In the genomic region with DNA sequence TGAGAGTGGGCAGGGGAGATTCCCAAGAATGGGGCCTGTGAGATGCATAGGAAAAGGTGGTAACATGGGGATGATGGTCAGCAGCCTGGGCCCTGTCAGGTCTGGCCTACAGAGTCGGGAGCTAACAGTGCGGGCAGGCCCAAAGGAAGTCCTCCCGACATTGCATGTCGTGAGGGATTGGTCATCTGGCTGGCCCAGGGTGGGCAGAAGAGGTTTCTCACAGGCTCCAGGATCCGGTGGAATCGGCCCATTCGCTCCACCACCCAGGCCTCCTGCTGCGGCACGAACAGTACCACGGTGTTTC, we compare ENCODE assay signal across 8 cellular contexts. TPM values are rescaled to one million over a fixed set of nuclear protein-coding genes. Genes with fewer than 3 reads are reported as not detected.
DNase-seq lines count a peak whose midpoint lies in the region; ATAC-seq, FAIRE-seq and TF ChIP-seq lines count a peak whose summit lies in the region.

No MANE protein-coding gene starts in this region.

- no peaks in the 10 kb centered on the region for H4K20me1 ChIP-seq in SU-DHL-6 (ENCODE audit: low read depth, low read length)

- H3K27ac ChIP-seq in SU-DHL-6 (ENCODE audit: low read depth, low read length) (no peak overlapping the region), psoas muscle (peak overlapping the region; percentile 90)

- peaks cover 16% of the 10 kb centered on the region for H3K79me2 ChIP-seq in SU-DHL-6 (ENCODE audit: insufficient read depth, low read length)

- ATAC-seq in psoas muscle = peak; percentile 7 to 59 (median 38)

- no peaks in the 10 kb centered on the region for H3K9me2 ChIP-seq in SU-DHL-6 (replicated peaks; ENCODE audit: insufficient read depth, low read length)

- peak overlapping the region; percentile 92 for H2AFZ ChIP-seq in SU-DHL-6 (ENCODE audit: low read depth, low read length, severe bottlenecking)

- H3K4me2 ChIP-seq in SU-DHL-6 (ENCODE audit: low read depth, low read length, poor library complexity, severe bottlenecking) = peak overlapping the region; percentile 85

- 1 to 2% (median 2%) methylated on average over 10 of the region's 10 CpGs for WGBS in psoas muscle, 3 donors

- H3K4me1 ChIP-seq in psoas muscle = peaks cover 17% of the 10 kb centered on the region

- H3K27ac Mint-ChIP-seq in activated naive CD4-positive, alpha-beta T cell treated with anti-CD3 and anti-CD28 coated beads, Interleukin-2, amount 10 ng/mL, durations not matched to agents 7 days and 5 days = peak overlapping the region; percentile 83

- FAIRE-seq in frontal cortex (lab: Jason Lieb, UNC) = no peak

- no peak for DNase-seq in activated naive CD4-positive, alpha-beta T cell treated with anti-CD3 and anti-CD28 coated beads, Interleukin-2, amount 10 ng/mL, durations not matched to agents 7 days and 5 days
- DNase-seq in activated naive CD4-positive, alpha-beta T cell treated with anti-CD3 and anti-CD28 coated beads, Interleukin-2, amount 50 U/mL, for 16 hours = no peak
- DNase-seq in foreskin fibroblast (peak in 1 of 2 donors; percentile 45), psoas muscle (no peak), LoVo (ENCODE audit: low spot score) (no peak), frontal cortex (ENCODE audit: low spot score in 2 of 2) (no peak), amniotic stem cell (lab: John Stamatoyannopoulos, UW) (no peak)

- no peaks in the 10 kb centered on the region for H3K9me3 ChIP-seq in SU-DHL-6 (ENCODE audit: insufficient read depth, low read length)
- H3K9me3 ChIP-seq in psoas muscle = no peaks in the 10 kb centered on the region

- H3K4me1 Mint-ChIP-seq in activated naive CD4-positive, alpha-beta T cell treated with anti-CD3 and anti-CD28 coated beads, Interleukin-2, amount 10 ng/mL, durations not matched to agents 7 days and 5 days = peaks cover 45% of the 10 kb centered on the region

- TF ChIP-seq CTCF in SU-DHL-6 (IDR thresholded peaks at IDR 0.05; ENCODE audit: insufficient read depth, low read length, poor library complexity, severe bottlenecking) (no peak), foreskin fibroblast (IDR thresholded peaks at IDR 0.05; ENCODE audit: low read depth, low read length) (no peak), psoas muscle (IDR thresholded peaks at IDR 0.05) (no peak)

- peak overlapping the region; percentile 85 for H3K9ac ChIP-seq in SU-DHL-6 (ENCODE audit: low read length)

- intact Hi-C loops in psoas muscle (cut with DNase I) = no loop called here

- H3K9me3 Mint-ChIP-seq in activated naive CD4-positive, alpha-beta T cell treated with anti-CD3 and anti-CD28 coated beads, Interleukin-2, amount 10 ng/mL, durations not matched to agents 7 days and 5 days = no peaks in the 10 kb centered on the region

- H3K36me3 Mint-ChIP-seq in activated naive CD4-positive, alpha-beta T cell treated with anti-CD3 and anti-CD28 coated beads, Interleukin-2, amount 10 ng/mL, durations not matched to agents 7 days and 5 days = peaks cover 40% of the 10 kb centered on the region

- CTCF ChIA-PET in activated naive CD4-positive, alpha-beta T cell treated with anti-CD3 and anti-CD28 coated beads, Interleukin-2, amount 10 ng/mL, durations not matched to agents 7 days and 5 days (lab: Charles Lee) = interaction anchor here (1.4 kb wide), 1 partner anchor 15 kb away, joined by 5 read pairs; no protein-coding TSS in a partner anchor

- peak overlapping the region; percentile 91 for H3K4me3 ChIP-seq in SU-DHL-6 (ENCODE audit: insufficient read depth, low read length, poor library complexity, severe bottlenecking)
- peak overlapping the region; percentile 67 to 89 for H3K4me3 ChIP-seq in foreskin fibroblast (ENCODE audit: low read depth in 1 of 2, low read length in 2 of 2)
- peak overlapping the region; percentile 87 for H3K4me3 ChIP-seq in psoas muscle

- H3K36me3 ChIP-seq in SU-DHL-6 (ENCODE audit: low read length) (no peaks in the 10 kb centered on the region), psoas muscle (ENCODE audit: insufficient read depth in 1 of 2, low read depth in 1 of 2) (peaks cover 2 to 65% of the 10 kb centered on the region in 2 donors)

- peak overlapping the region; percentile 81 for H3K4me3 Mint-ChIP-seq in activated naive CD4-positive, alpha-beta T cell treated with anti-CD3 and anti-CD28 coated beads, Interleukin-2, amount 10 ng/mL, durations not matched to agents 7 days and 5 days

- H3K27me3 Mint-ChIP-seq in activated naive CD4-positive, alpha-beta T cell treated with anti-CD3 and anti-CD28 coated beads, Interleukin-2, amount 10 ng/mL, durations not matched to agents 7 days and 5 days = no peaks in the 10 kb centered on the region

- H3K27me3 ChIP-seq in SU-DHL-6 (ENCODE audit: low read length) (no peaks in the 10 kb centered on the region), psoas muscle (ENCODE audit: insufficient read depth in 3 of 3, low read length in 2 of 3) (no peaks in the 10 kb centered on the region)

- no peaks in the 10 kb centered on the region for H3F3A ChIP-seq in SU-DHL-6 (ENCODE audit: insufficient read depth)

RNA-seq across cellular contexts. Expression of gene STOML2, which starts 0.5 kb away (rescaled TPM):
- total RNA-seq in psoas muscle (100 to 1,000 TPM in 3 of 4 donors, 10 to 100 TPM in 1; 98.6 to 138 (median 121) TPM), frontal cortex (55.4 TPM)
- 100 to 1,000 TPM; 141 to 228 (median 173) TPM for polyA plus RNA-seq in psoas muscle

RNA-seq across cellular contexts. Expression of gene PIGO, which starts 6.0 kb away (rescaled TPM):
- total RNA-seq in psoas muscle (10 to 100 TPM in 1 of 4 donors, 1 to 10 TPM in 3; 6.8 to 11.3 (median 8.6) TPM), frontal cortex (6.9 TPM)
- polyA plus RNA-seq in psoas muscle = 10 to 100 TPM in 1 of 3 donors, 1 to 10 TPM in 2; 6.2 to 11.6 (median 8.1) TPM

RNA-seq across cellular contexts. Expression of gene ATOSB, which starts 13.2 kb away (rescaled TPM):
- total RNA-seq in psoas muscle = 10 to 100 TPM in 3 of 4 donors, 1 to 10 TPM in 1; 10.0 to 17.1 (median 15.1) TPM
- 10 to 100 TPM in 2 of 3 donors, 1 to 10 TPM in 1; 9.1 to 27.6 (median 17.0) TPM for polyA plus RNA-seq in psoas muscle
- 12.2 TPM for total RNA-seq in frontal cortex

RNA-seq across cellular contexts. Expression of gene FANCG, which starts 22.7 kb away (rescaled TPM):
- total RNA-seq in psoas muscle (1 to 10 TPM; 2.9 to 6.0 (median 3.7) TPM), frontal cortex (18.8 TPM)
- 1 to 10 TPM; 1.6 to 4.5 (median 4.2) TPM for polyA plus RNA-seq in psoas muscle

RNA-seq across cellular contexts. Expression of gene VCP, which starts 30.0 kb away (rescaled TPM):
- total RNA-seq in psoas muscle (100 to 1,000 TPM; 362 to 491 (median 403) TPM), frontal cortex (205 TPM)
- polyA plus RNA-seq in psoas muscle = 100 to 1,000 TPM; 237 to 412 (median 384) TPM
